1 cellular context compared by ENCODE assay signal in genomic region chr6:85405175-85405852, GRCh38.
A peak's percentile ranks its signal among the peaks of the same experiment; 100 is the strongest.
TF ChIP-seq lines count a peak whose summit lies in the region.

No MANE protein-coding gene starts in this region.

TF ChIP-seq in HepG2, 621 proteins besides CTCF, POLR2A, EP300 and RAD21 (continues in another document):
- peak; percentile 86; the same call in 1 of the 2 replicates for TF ChIP-seq AHDC1 (CRISPR knock-in tag; IDR thresholded peaks at IDR 0.05; ENCODE audit: borderline replicate concordance)
- TF ChIP-seq ZNF777 (CRISPR knock-in tag; IDR thresholded peaks at IDR 0.05), result no peak
- TF ChIP-seq ZNF781 (CRISPR knock-in tag; IDR thresholded peaks at IDR 0.05; ENCODE audit: borderline replicate concordance, not compliant biosample characterization), result no peak
- TF ChIP-seq ZNF615 (CRISPR knock-in tag; IDR thresholded peaks at IDR 0.05; ENCODE audit: borderline replicate concordance), result no peak
- TF ChIP-seq LRRFIP1 (CRISPR knock-in tag; conservative IDR thresholded peaks at IDR 0.05), result no peak
- no peak for TF ChIP-seq DNMT3B (CRISPR knock-in tag; conservative IDR thresholded peaks at IDR 0.05)
- no peak for TF ChIP-seq PRPF4 (IDR thresholded peaks at IDR 0.05; ENCODE audit: low read depth, low read length, poor library complexity, severe bottlenecking)
- TF ChIP-seq ZNF710 (CRISPR knock-in tag; IDR thresholded peaks at IDR 0.05; ENCODE audit: borderline replicate concordance), result peak; percentile 80; the same call in 1 of the 2 replicates
- no peak for TF ChIP-seq MIER2 (CRISPR knock-in tag; IDR thresholded peaks at IDR 0.05)
- TF ChIP-seq AGO1 (IDR thresholded peaks at IDR 0.05; ENCODE audit: low read depth, low read length, poor library complexity, severe bottlenecking), result no peak
- TF ChIP-seq PHF5A (CRISPR knock-in tag; IDR thresholded peaks at IDR 0.05; ENCODE audit: low read depth, unreplicated experiment), result peak; percentile 10
- no peak for TF ChIP-seq ZMYM3 (CRISPR knock-in tag; IDR thresholded peaks at IDR 0.05)
- TF ChIP-seq MAZ (IDR thresholded peaks at IDR 0.05; ENCODE audit: borderline replicate concordance, low read depth, low read length), result peak; percentile 69; the same call in 1 of the 2 replicates
- TF ChIP-seq MAZ (CRISPR knock-in tag; IDR thresholded peaks at IDR 0.05; ENCODE audit: low read depth), result no peak
- TF ChIP-seq SMARCE1 (IDR thresholded peaks at IDR 0.05; ENCODE audit: borderline replicate concordance), result no peak
- peak; percentile 13; the same call in 1 of the 2 replicates for TF ChIP-seq ZNF318 (CRISPR knock-in tag; IDR thresholded peaks at IDR 0.05)
- TF ChIP-seq NR3C1 (CRISPR knock-in tag; IDR thresholded peaks at IDR 0.05), result no peak
- no peak for TF ChIP-seq ZNF160 (CRISPR knock-in tag; IDR thresholded peaks at IDR 0.05)
- peak; percentile 60; the same call in 1 of the 2 replicates for TF ChIP-seq RXRA (CRISPR knock-in tag; IDR thresholded peaks at IDR 0.05)
- no peak for TF ChIP-seq REL (CRISPR knock-in tag; conservative IDR thresholded peaks at IDR 0.05)
- no peak for TF ChIP-seq KMT2A (CRISPR knock-in tag; IDR thresholded peaks at IDR 0.05)
- no peak for TF ChIP-seq ATM (IDR thresholded peaks at IDR 0.05; ENCODE audit: borderline replicate concordance)
- TF ChIP-seq ZBTB43 (CRISPR knock-in tag; conservative IDR thresholded peaks at IDR 0.05), result no peak
- TF ChIP-seq ARID2 (CRISPR knock-in tag; IDR thresholded peaks at IDR 0.05; ENCODE audit: borderline replicate concordance), result no peak
- TF ChIP-seq ZNF292 (CRISPR knock-in tag; IDR thresholded peaks at IDR 0.05; ENCODE audit: borderline replicate concordance, low read depth), result no peak; the same call in 1 of the 2 replicates
- no peak for TF ChIP-seq ZNF451 (CRISPR knock-in tag; IDR thresholded peaks at IDR 0.05)
- TF ChIP-seq ZNF136 (CRISPR knock-in tag; IDR thresholded peaks at IDR 0.05; ENCODE audit: low read depth), result no peak
- no peak for TF ChIP-seq RELA (CRISPR knock-in tag; IDR thresholded peaks at IDR 0.05)
- no peak for TF ChIP-seq ZNF891 (CRISPR knock-in tag; IDR thresholded peaks at IDR 0.05)
- TF ChIP-seq ATF3 (CRISPR knock-in tag; IDR thresholded peaks at IDR 0.05), result no peak
- no peak for TF ChIP-seq ZFYVE20 (CRISPR knock-in tag; IDR thresholded peaks at IDR 0.05; ENCODE audit: borderline replicate concordance, low read depth)
- TF ChIP-seq ZNF597 (CRISPR knock-in tag; IDR thresholded peaks at IDR 0.05), result no peak
- no peak for TF ChIP-seq ZNF512B (CRISPR knock-in tag; IDR thresholded peaks at IDR 0.05; ENCODE audit: borderline replicate concordance)
